In the genomic region with DNA sequence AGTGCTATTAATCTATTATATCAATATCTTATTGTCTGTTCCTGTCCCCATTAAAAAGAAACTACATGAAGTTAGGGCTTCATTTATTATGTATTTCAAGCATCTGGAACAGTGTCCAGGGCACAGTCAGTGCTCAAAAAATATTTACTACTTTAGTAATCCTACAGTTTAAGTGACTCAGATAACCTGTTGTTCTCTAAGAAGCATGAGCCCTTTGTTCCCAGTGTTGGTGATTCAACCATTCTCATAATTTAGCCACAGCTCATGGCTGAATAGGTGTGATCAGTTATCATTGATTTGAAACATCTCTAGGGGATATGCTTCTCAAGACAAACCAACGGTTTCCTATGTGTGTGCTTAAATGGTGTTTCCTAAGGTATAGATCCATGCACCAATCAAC, we compare ENCODE assay signal across 25 cellular contexts.
"Had no signal": no experiment of that assay in that cellular context is flagged by ENCODE, and none has a peak within 500 bp of the region (broad histone marks: within the 10 kb centered on the region; RNA-seq: fewer than 3 reads in every experiment).

No MANE protein-coding gene starts in this region.

- H3K4me1 ChIP-seq: Peyer's patch had no signal

- H3K27ac Mint-ChIP-seq: activated CD8-positive, alpha-beta T cell treated with anti-CD3 and anti-CD28 coated beads for 36 hours; activated naive CD4-positive, alpha-beta T cell treated with anti-CD3 and anti-CD28 coated beads, Interleukin-2, amount 10 ng/mL, durations not matched to agents 7 days and 5 days; activated naive CD8-positive, alpha-beta T cell treated with anti-CD3 and anti-CD28 coated beads for 36 hours; activated T-cell treated with anti-CD3 and anti-CD28 coated beads, Interleukin-2, amount 50 U/mL, for 72 hours; activated T-helper 2 cell treated with anti-CD3 and anti-CD28 coated beads, Interferon-gamma antibody, Interleukin-2, Interleukin-4, amounts not matched to agents 10 μg/mL and 5 μg/mL and 100 μg/mL, durations not matched to agents 14 hours and 24 hours and 36 hours; T-cell had no signal

- ATAC-seq: activated CD8-positive, alpha-beta T cell treated with anti-CD3 and anti-CD28 coated beads for 36 hours; activated T-cell treated with anti-CD3 and anti-CD28 coated beads, Interleukin-2, amount 50 U/mL, for 72 hours; Right ventricle myocardium inferior; T-cell had no signal

- H3K9me3 Mint-ChIP-seq: activated CD8-positive, alpha-beta T cell treated with anti-CD3 and anti-CD28 coated beads for 36 hours; activated naive CD4-positive, alpha-beta T cell treated with anti-CD3 and anti-CD28 coated beads, Interleukin-2, amount 10 ng/mL, durations not matched to agents 7 days and 5 days; activated naive CD8-positive, alpha-beta T cell treated with anti-CD3 and anti-CD28 coated beads for 36 hours; activated T-cell treated with anti-CD3 and anti-CD28 coated beads, Interleukin-2, amount 50 U/mL, for 72 hours; activated T-helper 2 cell treated with anti-CD3 and anti-CD28 coated beads, Interferon-gamma antibody, Interleukin-2, Interleukin-4, amounts not matched to agents 10 μg/mL and 5 μg/mL and 100 μg/mL, durations not matched to agents 14 hours and 24 hours and 36 hours; T-cell had no signal

- H3K4me3 Mint-ChIP-seq: activated CD8-positive, alpha-beta T cell treated with anti-CD3 and anti-CD28 coated beads for 36 hours; activated naive CD4-positive, alpha-beta T cell treated with anti-CD3 and anti-CD28 coated beads, Interleukin-2, amount 10 ng/mL, durations not matched to agents 7 days and 5 days; activated naive CD8-positive, alpha-beta T cell treated with anti-CD3 and anti-CD28 coated beads for 36 hours; activated T-cell treated with anti-CD3 and anti-CD28 coated beads, Interleukin-2, amount 50 U/mL, for 72 hours; T-cell had no signal

- H3K36me3 ChIP-seq: Peyer's patch had no signal

- H3K4me2 ChIP-seq: KMS-11 had no signal

- H3K36me3 Mint-ChIP-seq: activated naive CD4-positive, alpha-beta T cell treated with anti-CD3 and anti-CD28 coated beads, Interleukin-2, amount 10 ng/mL, durations not matched to agents 7 days and 5 days; activated naive CD8-positive, alpha-beta T cell treated with anti-CD3 and anti-CD28 coated beads for 36 hours; T-cell had no signal

- DNase-seq: activated CD4-positive, alpha-beta T cell treated with anti-CD3 and anti-CD28 coated beads for 4 hours; activated CD8-positive, alpha-beta memory T cell treated with anti-CD3 and anti-CD28 coated beads, Interleukin-2, amount 50 U/mL, for 4 hours; activated CD8-positive, alpha-beta T cell treated with anti-CD3 and anti-CD28 coated beads for 36 hours; activated gamma-delta T cell treated with Interleukin-2 at 50 U/mL for 16 hours; activated naive CD4-positive, alpha-beta T cell treated with anti-CD3 and anti-CD28 coated beads, Interleukin-2, amount 10 ng/mL, durations not matched to agents 7 days and 5 days; activated naive CD8-positive, alpha-beta T cell treated with anti-CD3 and anti-CD28 coated beads for 36 hours; activated T-cell treated with anti-CD3 and anti-CD28 coated beads, Interleukin-2, amount 50 U/mL, for 72 hours; caudate nucleus; NCI-H1105 treated with DMSO at 0.1 percent for 48 hours; NCI-H1436 treated with DMSO at 0.1 percent for 48 hours; NCI-H187; NCI-H2171; NCI-H226; NCI-H526 treated with DMSO at 0.1 percent for 48 hours; NK-92 treated with Interleukin-12 subunit alpha and Interleukin-12 subunit beta, amount 100 ng/mL, for 24 hours; OCI-M1; Peyer's patch; T-cell; T-helper 2 cell; T1000 had no signal

- H3K9me3 ChIP-seq: Peyer's patch had no signal

- H3K27ac ChIP-seq: KMS-11, Peyer's patch, SK-N-MC, VCaP had no signal

- H3K4me1 Mint-ChIP-seq: activated naive CD4-positive, alpha-beta T cell treated with anti-CD3 and anti-CD28 coated beads, Interleukin-2, amount 10 ng/mL, durations not matched to agents 7 days and 5 days; activated naive CD8-positive, alpha-beta T cell treated with anti-CD3 and anti-CD28 coated beads for 36 hours; T-cell had no signal

- H3K27me3 Mint-ChIP-seq: activated naive CD8-positive, alpha-beta T cell treated with anti-CD3 and anti-CD28 coated beads for 36 hours; T-cell had no signal

- H3K4me3 ChIP-seq: Peyer's patch, SK-N-MC had no signal

- H3K9ac ChIP-seq: KMS-11 had no signal

- H3K27me3 ChIP-seq: Peyer's patch had no signal
